ENCODE assay signal across 29 cellular contexts in the genomic region with DNA sequence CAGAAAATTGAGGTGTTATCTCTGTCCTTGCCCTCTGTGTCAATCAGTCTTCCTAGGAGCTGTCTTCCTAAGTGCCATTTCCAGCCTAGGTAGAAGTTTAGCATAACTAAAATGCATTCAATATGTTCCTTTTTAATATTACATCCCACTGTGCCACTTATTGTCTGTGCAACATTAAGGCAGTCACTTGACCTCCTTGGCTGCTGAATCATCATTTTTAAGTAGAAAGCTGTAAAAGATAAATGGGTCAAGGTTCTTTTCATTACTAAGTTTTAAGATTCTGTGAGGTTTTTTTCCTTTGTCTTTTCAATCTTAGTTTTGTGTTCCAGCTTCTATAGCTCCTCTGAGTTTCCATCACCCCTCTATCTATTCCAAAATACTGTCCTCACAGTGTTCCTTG.
"Had no signal": no experiment of that assay in that cellular context is flagged by ENCODE, and none has a peak within 500 bp of the region (broad histone marks: within the 10 kb centered on the region; RNA-seq: fewer than 3 reads in every experiment).

No MANE protein-coding gene starts in this region.

- FAIRE-seq: colon, endometrium, endothelial cell of umbilical vein, frontal cortex had no signal

- ATAC-seq: effector memory CD8-positive, alpha-beta T cell; esophagus mucosa; foreskin keratinocyte; gastrocnemius medialis; gastroesophageal sphincter; heart left ventricle; heart right ventricle had no signal

- DNase-seq: colonic mucosa; cortex of kidney; dermis blood vessel endothelial cell; dorsolateral prefrontal cortex; effector CD4-positive, alpha-beta T cell; effector CD8-positive, alpha-beta T cell; effector memory CD4-positive, alpha-beta T cell; effector memory CD8-positive, alpha-beta T cell; endodermal cell; erythroblast; esophagus squamous epithelium; foreskin fibroblast; foreskin keratinocyte; foreskin melanocyte; gastrocnemius medialis; glutamatergic neuron; head of caudate nucleus; heart left ventricle; heart right ventricle had no signal

- H3K4me3 Mint-ChIP-seq: dendritic cell treated with granulocyte-macrophage colony-stimulating factor and Interleukin-4, amounts not matched to agents 40 ng/mL and 50 ng/mL, for 4 days; effector memory CD8-positive, alpha-beta T cell; endodermal cell had no signal

- H3K27ac ChIP-seq: colonic mucosa, coronary artery, dorsolateral prefrontal cortex, epithelial cell of prostate, esophagus muscularis mucosa, esophagus squamous epithelium, foreskin keratinocyte, gastrocnemius medialis, gastroesophageal sphincter, heart left ventricle, heart right ventricle had no signal

- H3K4me3 ChIP-seq: colonic mucosa, coronary artery, dorsolateral prefrontal cortex, esophagus muscularis mucosa, esophagus squamous epithelium, gastrocnemius medialis, gastroesophageal sphincter, heart left ventricle, heart right ventricle had no signal

- H3K4me1 Mint-ChIP-seq: endodermal cell had no signal

- H3K27me3 ChIP-seq: colonic mucosa, foreskin keratinocyte had no signal

- H3K27ac Mint-ChIP-seq: dendritic cell treated with granulocyte-macrophage colony-stimulating factor and Interleukin-4, amounts not matched to agents 40 ng/mL and 50 ng/mL, for 4 days; effector memory CD8-positive, alpha-beta T cell; endodermal cell had no signal

- H3K4me1 ChIP-seq: colonic mucosa, esophagus muscularis mucosa, esophagus squamous epithelium, foreskin keratinocyte, gastrocnemius medialis, gastroesophageal sphincter, heart left ventricle, heart right ventricle had no signal

- H3K27me3 Mint-ChIP-seq: dendritic cell treated with granulocyte-macrophage colony-stimulating factor and Interleukin-4, amounts not matched to agents 40 ng/mL and 50 ng/mL, for 4 days; effector memory CD8-positive, alpha-beta T cell had no signal

- H3K36me3 ChIP-seq: colonic mucosa, esophagus muscularis mucosa, esophagus squamous epithelium, gastrocnemius medialis, gastroesophageal sphincter, heart left ventricle, heart right ventricle had no signal

- H3K9me3 Mint-ChIP-seq: dendritic cell treated with granulocyte-macrophage colony-stimulating factor and Interleukin-4, amounts not matched to agents 40 ng/mL and 50 ng/mL, for 4 days; endodermal cell had no signal

- H3K9me3 ChIP-seq: colonic mucosa, esophagus muscularis mucosa, esophagus squamous epithelium, gastrocnemius medialis, gastroesophageal sphincter, heart left ventricle, heart right ventricle had no signal
